In genomic region chr7:7971308-7972040, GRCh38 we compare ENCODE assay signal across 1 cellular context.
TF ChIP-seq lines count a peak whose summit lies in the region.

No MANE protein-coding gene starts in this region.

TF ChIP-seq in H1, 55 proteins besides CTCF, POLR2A, EP300 and RAD21:
- TF ChIP-seq KDM5A (IDR thresholded peaks at IDR 0.05; ENCODE audit: low read length): no peak
- no peak for TF ChIP-seq TAF1 (IDR thresholded peaks at IDR 0.05; ENCODE audit: low read depth, low read length)
- no peak for TF ChIP-seq GTF2F1 (IDR thresholded peaks at IDR 0.05; ENCODE audit: borderline replicate concordance, low read depth, low read length)
- TF ChIP-seq POLR2AphosphoS5 (IDR thresholded peaks at IDR 0.05; ENCODE audit: low read depth, low read length): no peak
- no peak for TF ChIP-seq CBX8 (IDR thresholded peaks at IDR 0.05; ENCODE audit: borderline replicate concordance, low read depth, low read length)
